20 cellular contexts compared by ENCODE assay signal in genomic region chr18:58975296-58975695, GRCh38.
A peak's percentile ranks its signal among the peaks of the same experiment; 100 is the strongest.
DNase-seq lines count a peak whose midpoint lies in the region; ATAC-seq, FAIRE-seq and TF ChIP-seq lines count a peak whose summit lies in the region.
"Had no signal": no experiment of that assay in that cellular context is flagged by ENCODE, and none has a peak within 500 bp of the region (broad histone marks: within the 10 kb centered on the region; RNA-seq: fewer than 3 reads in every experiment).

No MANE protein-coding gene starts in this region.

- POLR2A ChIA-PET in HepG2 (lab: Yijun Ruan, JAX), result no interaction called here
- POLR2A ChIA-PET in H1 (lab: Charles Lee; ENCODE audit: partially characterized antibody), result interaction anchor here (0.7 to 1.6 kb wide), 4 partner anchors 13 to 41 kb away, joined by 3 to 6 read pairs (median 3); no protein-coding TSS in a partner anchor

- no TSS peak for BruUV-seq in HepG2 (replicated peaks; lab: Mats Ljungman, UMichigan)

- peak overlapping the region; percentile 61 to 86 (median 70) for H3K27ac Mint-ChIP-seq in nephron
- H3K27ac Mint-ChIP-seq: stimulated activated effector memory CD8-positive, alpha-beta T cell treated with anti-CD3 and anti-CD28 coated beads, Interleukin-12 subunit alpha, Interleukin-12 subunit beta, amount 100 ng/mL, for 72 hours had no signal

- ATAC-seq in right lobe of liver (peak in 3 of 4 donors; percentile 53 to 56 (median 53)), HepG2 (no peak), GM21367 (IDR thresholded peaks at IDR 0.05; ENCODE audit: unreplicated experiment) (no peak)
- ATAC-seq: body of pancreas; HCT116; stimulated activated effector memory CD8-positive, alpha-beta T cell treated with anti-CD3 and anti-CD28 coated beads, Interleukin-12 subunit alpha, Interleukin-12 subunit beta, amount 100 ng/mL, for 72 hours had no signal

- H3K9ac ChIP-seq in HepG2 (ENCODE audit: insufficient read depth, low read depth, low read length) (no peak overlapping the region), H1 (replicated peaks in 1 of 4; ENCODE audit: extremely low read depth in 1 of 4, low read depth in 3 of 4, low read length in 3 of 4) (no peak overlapping the region)

- no peaks in the 10 kb centered on the region for H3K36me3 ChIP-seq in right lobe of liver
- no peaks in the 10 kb centered on the region for H3K36me3 ChIP-seq in HepG2 (replicated peaks in 1 of 2; ENCODE audit: control insufficient read depth in 1 of 2, insufficient read depth in 2 of 2, low read length in 2 of 2)
- H3K36me3 ChIP-seq in H1 (ENCODE audit: control insufficient read depth in 2 of 4, insufficient read depth in 4 of 4, low read length in 3 of 4), result peaks cover 12 to 58% (median 37%) of the 10 kb centered on the region in 4 experiments

- no peak for DNase-seq in right lobe of liver
- DNase-seq in HepG2 (ENCODE audit: low spot score), result no peak
- DNase-seq in H1 (ENCODE audit: low read depth in 1 of 2, low spot score in 2 of 2), result no peak
- DNase-seq in dermis blood vessel endothelial cell, result no peak
- DNase-seq in activated effector memory CD4-positive, alpha-beta T cell treated with Interleukin-2 at 50 U/mL for 16 hours, result no peak
- DNase-seq in amygdala (lab: John Stamatoyannopoulos, UW), result no peak
- DNase-seq: activated CD8-positive, alpha-beta memory T cell treated with anti-CD3 and anti-CD28 coated beads for 24 hours; body of pancreas; GDM1; islet precursor cell; MV-4-11; NCI-H2107; retina; stimulated activated CD4-positive, alpha-beta T cell treated with anti-CD3 and anti-CD28 coated beads, Interleukin-4, amount 100 ng/mL, for 24 hours had no signal

- H2BK12ac ChIP-seq in H1 (ENCODE audit: low read depth, low read length), result no peak overlapping the region

- H2BK20ac ChIP-seq in H1 (ENCODE audit: low read length), result no peak overlapping the region

- H4K8ac ChIP-seq in H1 (ENCODE audit: extremely low read depth, insufficient read depth, low read length), result peak overlapping the region; percentile 29; the same call in 1 of the 2 replicates

- H3K9me3 ChIP-seq in right lobe of liver, result no peaks in the 10 kb centered on the region
- no peaks in the 10 kb centered on the region for H3K9me3 ChIP-seq in HepG2 (ENCODE audit: low read length)
- H3K9me3 ChIP-seq in H1 (ENCODE audit: insufficient read depth in 2 of 2, low read depth in 1 of 2, low read length in 1 of 2), result no peaks in the 10 kb centered on the region
- H3K9me3 ChIP-seq: body of pancreas had no signal

- TF ChIP-seq EP300 in HepG2 (IDR thresholded peaks at IDR 0.05; ENCODE audit: low read depth in 2 of 2, low read length in 2 of 2), result no peak
- TF ChIP-seq EP300 in HepG2 (CRISPR knock-in tag; IDR thresholded peaks at IDR 0.05; ENCODE audit: borderline replicate concordance), result no peak
- TF ChIP-seq EP300 in H1 (IDR thresholded peaks at IDR 0.05; ENCODE audit: borderline replicate concordance in 1 of 2, low read depth in 2 of 2, low read length in 2 of 2), result no peak

- H3K27ac ChIP-seq in right lobe of liver (no peak overlapping the region), HepG2 (ENCODE audit: extremely low read length, insufficient read depth, low read length) (no peak overlapping the region), H1 (ENCODE audit: low read depth, low read length) (0 out of 2 replicates have a peak overlapping the region, but pooled peaks have one; percentile 37)

- TF ChIP-seq CTCF in right lobe of liver (IDR thresholded peaks at IDR 0.05) (no peak), HepG2 (CRISPR knock-in tag; IDR thresholded peaks at IDR 0.05) (no peak), H1 (IDR thresholded peaks at IDR 0.05; ENCODE audit: control extremely low read depth in 1 of 3, insufficient read depth in 1 of 3, low read depth in 1 of 3, low read length in 3 of 3) (no peak), nephron (IDR thresholded peaks at IDR 0.05; ENCODE audit: unreplicated experiment in 3 of 3) (no peak)

- no peak overlapping the region for H3K4ac ChIP-seq in H1 (replicated peaks; ENCODE audit: insufficient read length, low read depth, low read length)

- no peaks in the 10 kb centered on the region for H3K23me2 ChIP-seq in H1 (ENCODE audit: low read depth, low read length)

- H3K4me1 Mint-ChIP-seq in nephron, result peaks cover 8% of the 10 kb centered on the region

- WGBS in right lobe of liver (ENCODE audit: insufficient coverage, low coverage, low lambda C conversion rate, missing lambda C conversion rate), result 55% methylated on average over 11 of the region's 11 CpGs
- WGBS in HepG2 (ENCODE audit: low lambda C conversion rate), result 18% methylated on average over 10 of the region's 11 CpGs
- WGBS in H1 (ENCODE audit: extremely low coverage in 1 of 2, insufficient coverage in 1 of 2, insufficient read length in 1 of 2, insufficient replicate concordance in 2 of 2, low coverage in 1 of 2, low lambda C conversion rate in 2 of 2, missing lambda C conversion rate in 1 of 2), 2 experiments, result 93% methylated on average over 11 of the region's 11 CpGs; no CpG with 5 or more reads in 1 of the 2 experiments

- H3K36me3 Mint-ChIP-seq in nephron (ENCODE audit: low read depth), result peaks cover 59% of the 10 kb centered on the region

- H3K4me3 Mint-ChIP-seq in nephron, result no peak overlapping the region
- H3K4me3 Mint-ChIP-seq: stimulated activated effector memory CD8-positive, alpha-beta T cell treated with anti-CD3 and anti-CD28 coated beads, Interleukin-12 subunit alpha, Interleukin-12 subunit beta, amount 100 ng/mL, for 72 hours had no signal

- TF ChIP-seq POLR2A in right lobe of liver (IDR thresholded peaks at IDR 0.05) (no peak), HepG2 (IDR thresholded peaks at IDR 0.05; ENCODE audit: insufficient read depth in 1 of 2, low read depth in 2 of 2, low read length in 2 of 2) (no peak), H1 (IDR thresholded peaks at IDR 0.05; ENCODE audit: control extremely low read depth in 1 of 2, low read depth in 2 of 2, low read length in 2 of 2) (no peak)

- TF ChIP-seq RAD21 in HepG2 (CRISPR knock-in tag; IDR thresholded peaks at IDR 0.05), result no peak
- TF ChIP-seq RAD21 in H1 (IDR thresholded peaks at IDR 0.05 in 1 of 2, conservative IDR thresholded peaks at IDR 0.05 in 1 of 2; ENCODE audit: low read depth in 2 of 2, low read length in 2 of 2), result no peak

- no peak overlapping the region for H3K18ac ChIP-seq in H1 (ENCODE audit: extremely low read depth, low read length)

- H3K4me2 ChIP-seq in HepG2 (ENCODE audit: low read depth, low read length) (no peak overlapping the region), H1 (ENCODE audit: insufficient read depth in 1 of 2, low read depth in 2 of 2, low read length in 2 of 2) (no peak overlapping the region)

- H2AFZ ChIP-seq in HepG2 (ENCODE audit: low read length), result no peak overlapping the region
- no peak overlapping the region for H2AFZ ChIP-seq in H1 (ENCODE audit: low read length)

- no peak overlapping the region for H3K23ac ChIP-seq in H1 (ENCODE audit: insufficient read length)

- no peak overlapping the region for H3K56ac ChIP-seq in H1 (replicated peaks; ENCODE audit: insufficient read length, low read depth, low read length)

- in situ Hi-C loops in HepG2 (cut with HindIII; ENCODE audit: extremely low pct_ligation_motif_present, low pct_unique_long_range_greater_than_20kb), result no loop called here

- H3K4me3 ChIP-seq in right lobe of liver, result no peak overlapping the region
- H3K4me3 ChIP-seq in HepG2 (replicated peaks in 1 of 3; ENCODE audit: insufficient read depth in 1 of 3, low read depth in 2 of 3, low read length in 3 of 3), result no peak overlapping the region
- no peak overlapping the region for H3K4me3 ChIP-seq in H1 (ENCODE audit: extremely low read depth in 1 of 4, insufficient read depth in 2 of 4, low read depth in 3 of 4, low read length in 4 of 4)
- H3K4me3 ChIP-seq: body of pancreas had no signal

- no peaks in the 10 kb centered on the region for H3K27me3 Mint-ChIP-seq in nephron (ENCODE audit: low read depth)

- no peak overlapping the region for H2AK5ac ChIP-seq in H1 (ENCODE audit: low read depth, low read length)

- no peak overlapping the region for H2BK15ac ChIP-seq in H1 (ENCODE audit: low read length)

- H3K4me1 ChIP-seq in right lobe of liver (no peaks in the 10 kb centered on the region), HepG2 (ENCODE audit: insufficient read depth, low read length) (no peaks in the 10 kb centered on the region), H1 (replicated peaks in 1 of 4; ENCODE audit: control insufficient read depth in 3 of 4, insufficient read depth in 4 of 4, low read length in 3 of 4) (peaks cover 0 to 4% (median 1%) of the 10 kb centered on the region in 4 experiments; a peak in 2 of 7 replicates)

- intact Hi-C loops in right lobe of liver (cut with DNase I) (no loop called here), HepG2 (cut with micrococcal nuclease; ENCODE audit: unreplicated experiment) (no loop called here)

- H4K5ac ChIP-seq in H1 (ENCODE audit: insufficient read length, low read depth, low read length), result no peak overlapping the region

- no peak overlapping the region for H4K91ac ChIP-seq in H1 (replicated peaks; ENCODE audit: insufficient read length, low read length)

- H4K20me1 ChIP-seq in HepG2 (ENCODE audit: insufficient read depth, low read length) (no peaks in the 10 kb centered on the region), H1 (replicated peaks in 1 of 2; ENCODE audit: control insufficient read depth in 1 of 2, insufficient read depth in 2 of 2, low read length in 2 of 2) (peaks cover 5 to 6% of the 10 kb centered on the region in 2 experiments)

- no peak overlapping the region for H2BK120ac ChIP-seq in H1 (replicated peaks; ENCODE audit: low read depth, low read length)

- H3K79me1 ChIP-seq in H1 (ENCODE audit: low read depth, low read length), result no peaks in the 10 kb centered on the region; the same call in 1 of the 2 replicates

- H3K27me3 ChIP-seq in right lobe of liver, result no peaks in the 10 kb centered on the region
- H3K27me3 ChIP-seq in HepG2 (ENCODE audit: control insufficient read depth in 1 of 2, insufficient read depth in 2 of 2, low read length in 2 of 2), result peaks cover 0 to 44% of the 10 kb centered on the region in 2 experiments; a peak in 2 of 5 replicates
- no peaks in the 10 kb centered on the region for H3K27me3 ChIP-seq in H1 (replicated peaks in 1 of 4; ENCODE audit: control insufficient read depth in 3 of 4, extremely low read depth in 1 of 4, insufficient read depth in 3 of 4, low read length in 3 of 4)
- H3K27me3 ChIP-seq: body of pancreas had no signal

- H3K79me2 ChIP-seq in HepG2 (ENCODE audit: insufficient read depth, low read length) (no peaks in the 10 kb centered on the region), H1 (ENCODE audit: control insufficient read depth in 1 of 2, insufficient read depth in 2 of 2, low read length in 2 of 2) (peaks cover 0 to 60% of the 10 kb centered on the region in 2 experiments; a peak in 2 of 4 replicates)

- H3K14ac ChIP-seq in H1 (ENCODE audit: insufficient read length), result no peak overlapping the region

- no peak overlapping the region for H2BK5ac ChIP-seq in H1 (ENCODE audit: low read depth, low read length)

- CTCF ChIA-PET in HepG2 (lab: Yijun Ruan, JAX; ENCODE audit: low intra/inter-chr PET ratio, low total read pairs) (no interaction called here), H1 (lab: Charles Lee; ENCODE audit: partially characterized antibody) (interaction anchor here (0.8 to 1.6 kb wide), 5 partner anchors 26 to 194 kb away, joined by 3 to 5 read pairs (median 4); no protein-coding TSS in a partner anchor)

- no peaks in the 10 kb centered on the region for H3K9me3 Mint-ChIP-seq in nephron
- H3K9me3 Mint-ChIP-seq: stimulated activated effector memory CD8-positive, alpha-beta T cell treated with anti-CD3 and anti-CD28 coated beads, Interleukin-12 subunit alpha, Interleukin-12 subunit beta, amount 100 ng/mL, for 72 hours had no signal

- no peak for FAIRE-seq in HepG2 (lab: Jason Lieb, UNC)
- no peak for FAIRE-seq in H1 (lab: Jason Lieb, UNC)
- FAIRE-seq: A204.1, frontal cortex had no signal

Comparison
In these comparisons a context has a peak if more than half of its experiments do, and no peak if none do; other contexts are left out.
1. ATAC-seq: peak in right lobe of liver (3 of 4); none in HepG2 (single experiment) and GM21367 (single experiment).